8 cellular contexts compared by ENCODE assay signal in the genomic region with DNA sequence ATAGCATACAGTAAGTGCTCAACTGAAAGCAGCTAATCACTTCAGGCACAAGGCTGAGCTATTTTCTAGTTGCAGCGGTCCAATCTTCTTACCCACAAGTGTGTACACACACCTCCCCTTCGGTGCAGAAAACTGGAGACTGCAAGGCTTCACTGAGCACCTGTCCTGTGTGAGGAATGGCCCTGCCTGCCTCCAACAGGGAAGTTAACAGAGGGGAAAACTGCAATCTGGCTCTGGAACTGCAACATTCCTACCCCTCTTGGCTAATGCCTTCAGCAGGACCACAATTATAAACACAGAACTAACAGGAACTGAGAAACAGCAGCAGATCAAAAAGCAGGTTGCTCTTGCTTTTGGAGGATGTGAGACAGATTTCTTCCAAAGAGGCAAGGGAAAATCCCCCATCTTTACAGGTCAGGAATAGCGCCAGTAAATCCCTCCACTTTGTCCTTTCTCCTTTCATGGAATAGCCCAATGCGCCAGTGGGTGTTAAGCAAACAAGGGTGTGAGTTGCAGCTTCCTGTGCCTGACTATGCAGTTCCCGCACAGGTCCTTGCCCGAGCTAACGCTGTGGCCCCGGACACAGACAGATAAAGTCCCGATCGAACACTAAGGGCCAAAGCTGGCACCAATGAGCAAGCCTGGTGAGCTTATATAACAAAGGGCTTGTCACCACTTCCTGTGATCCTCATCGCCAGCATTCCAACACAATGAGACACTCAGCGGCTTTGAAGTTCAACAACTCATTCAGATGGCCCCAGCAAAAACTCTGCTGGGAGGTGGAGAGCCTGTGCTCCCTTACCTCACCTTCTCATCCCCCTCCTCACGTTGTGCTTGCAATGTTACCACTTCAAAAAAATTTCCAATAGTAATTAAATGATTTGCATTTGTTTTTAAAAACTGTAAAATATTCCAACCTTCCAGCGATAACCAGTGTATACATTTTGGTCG. TPM values are rescaled to one million over a fixed set of nuclear protein-coding genes. Genes with fewer than 3 reads are reported as not detected.
A peak's percentile ranks its signal among the peaks of the same experiment; 100 is the strongest.
DNase-seq lines count a peak whose midpoint lies in the region; ATAC-seq and TF ChIP-seq lines count a peak whose summit lies in the region.

No MANE protein-coding gene starts in this region.

- TF ChIP-seq POLR2A in HCT116 (IDR thresholded peaks at IDR 0.05; ENCODE audit: borderline replicate concordance, extremely low read depth, insufficient read depth, insufficient read length) = no peak

- H3K4me1 ChIP-seq in HCT116 (ENCODE audit: control insufficient read depth in 1 of 2, insufficient read depth in 2 of 2, low read length in 2 of 2) (peaks cover 42 to 78% of the 10 kb centered on the region in 2 experiments), MM.1S (ENCODE audit: low read length) (no peaks in the 10 kb centered on the region)

- H4K20me1 ChIP-seq in HCT116 (ENCODE audit: insufficient read depth) (no peaks in the 10 kb centered on the region; the same call in 1 of the 2 replicates), MM.1S (ENCODE audit: insufficient read depth, low read length) (no peaks in the 10 kb centered on the region)

- DNase-seq in AG04449 (ENCODE audit: low read depth, low spot score) (peak; percentile 67), HCT116 (ENCODE audit: low read depth, low spot score) (peak; percentile 93), fibroblast of the aortic adventitia (ENCODE audit: low read depth) (peak; percentile 93), mesenteric fat pad (ENCODE audit: low spot score) (no peak), MM.1S (no peak)
- no peak for DNase-seq in natural killer cell treated with Interleukin-12 subunit alpha and Interleukin-12 subunit beta and Interleukin-15 and Interleukin-18, amount 100 ng/mL, for 72 hours (ENCODE audit: low spot score)

- TF ChIP-seq CTCF in AG04449 (IDR thresholded peaks at IDR 0.05; ENCODE audit: insufficient read depth, low read length, missing control alignments) (no peak), HCT116 (IDR thresholded peaks at IDR 0.05 in 2 of 3, conservative IDR thresholded peaks at IDR 0.05 in 1 of 3; ENCODE audit: borderline replicate concordance in 1 of 3, insufficient read depth in 1 of 3, low read depth in 2 of 3, low read length in 2 of 3) (no peak), fibroblast of the aortic adventitia (IDR thresholded peaks at IDR 0.05; ENCODE audit: insufficient read depth, low read length) (no peak), MM.1S (IDR thresholded peaks at IDR 0.05; ENCODE audit: low read length) (no peak)

- TSS peak; percentile 87 for BruUV-seq in HCT116 (replicated peaks; lab: Mats Ljungman, UMichigan)

- H3K27me3 ChIP-seq in HCT116 (ENCODE audit: insufficient read depth, low read length) (no peaks in the 10 kb centered on the region), MM.1S (replicated peaks; ENCODE audit: insufficient read depth, low read length) (no peaks in the 10 kb centered on the region)

- no peak overlapping the region for H3K27ac Mint-ChIP-seq in natural killer cell treated with Interleukin-12 subunit alpha and Interleukin-12 subunit beta and Interleukin-15 and Interleukin-18, amount 100 ng/mL, for 72 hours

- H3K9me2 ChIP-seq in HCT116 (ENCODE audit: insufficient read depth) (no peaks in the 10 kb centered on the region), MM.1S (replicated peaks; ENCODE audit: insufficient read depth, low read length) (no peaks in the 10 kb centered on the region)

- peak; percentile 76 for ATAC-seq in HCT116
- ATAC-seq in SK-N-SH treated with all-trans-retinoic acid at 6 μM for 48 hours = peak; percentile 87
- ATAC-seq in natural killer cell treated with Interleukin-12 subunit alpha and Interleukin-12 subunit beta and Interleukin-15 and Interleukin-18, amount 100 ng/mL, for 72 hours = peak; percentile 58 to 59
- ATAC-seq in HG03565 (IDR thresholded peaks at IDR 0.05; ENCODE audit: unreplicated experiment) = no peak

- peaks cover 0 to 4% of the 10 kb centered on the region in 2 donors for H3K27me3 Mint-ChIP-seq in natural killer cell treated with Interleukin-12 subunit alpha and Interleukin-12 subunit beta and Interleukin-15 and Interleukin-18, amount 100 ng/mL, for 72 hours

- intact Hi-C loops in HCT116 (cut with micrococcal nuclease) = no loop called here

- H3K9me3 ChIP-seq in HCT116 (ENCODE audit: control insufficient read depth in 1 of 2, insufficient read depth in 1 of 2, low read depth in 1 of 2, low read length in 2 of 2) (no peaks in the 10 kb centered on the region), MM.1S (replicated peaks; ENCODE audit: insufficient read depth, low read length) (no peaks in the 10 kb centered on the region)

- H3F3A ChIP-seq in MM.1S (ENCODE audit: insufficient read depth, low read length) = no peaks in the 10 kb centered on the region

- H3K36me3 ChIP-seq in HCT116 (ENCODE audit: control insufficient read depth in 1 of 2, insufficient read depth in 2 of 2, low read length in 2 of 2) (no peaks in the 10 kb centered on the region; a peak in 1 of 4 replicates), MM.1S (replicated peaks; ENCODE audit: insufficient read depth, low read length) (no peaks in the 10 kb centered on the region)

- H3K79me2 ChIP-seq in HCT116 (ENCODE audit: insufficient read depth, low read length) = peaks cover 82% of the 10 kb centered on the region
- no peaks in the 10 kb centered on the region for H3K79me2 ChIP-seq in MM.1S (ENCODE audit: low read length)

- no peak overlapping the region for H2AFZ ChIP-seq in HCT116 (ENCODE audit: low read depth, low read length, poor library complexity, severe bottlenecking)
- no peak overlapping the region for H2AFZ ChIP-seq in MM.1S (ENCODE audit: low read length)

- RAD21 ChIA-PET in HCT116 (lab: Charles Lee; ENCODE audit: low non-redundant PET in 1 of 2, low total read pairs in 2 of 2, uncharacterized antibody in 2 of 2, unreplicated experiment in 2 of 2) = interaction anchor here (1.1 to 1.4 kb wide), 2 partner anchors 12 to 134 kb away, joined by 3 to 5 read pairs; no protein-coding TSS in a partner anchor

- peak; percentile 39; the same call in 1 of the 2 replicates for TF ChIP-seq RAD21 in HCT116 (IDR thresholded peaks at IDR 0.05; ENCODE audit: low read depth)

- POLR2A ChIA-PET in AG04449 (lab: Yijun Ruan, JAX) (interaction anchor here (0.5 to 1.9 kb wide), 7 partner anchors 11 to 82 kb away, joined by 3 to 7 read pairs (median 4); no protein-coding TSS in a partner anchor), HCT116 (lab: Charles Lee) (interaction anchor here (1.2 to 2.0 kb wide), 3 partner anchors 11 to 21 kb away, joined by 3 to 5 read pairs (median 3); a partner anchor contains a TSS)

- H3K9me3 Mint-ChIP-seq in natural killer cell treated with Interleukin-12 subunit alpha and Interleukin-12 subunit beta and Interleukin-15 and Interleukin-18, amount 100 ng/mL, for 72 hours = no peaks in the 10 kb centered on the region

- no peaks in the 10 kb centered on the region for H3K36me3 Mint-ChIP-seq in natural killer cell treated with Interleukin-12 subunit alpha and Interleukin-12 subunit beta and Interleukin-15 and Interleukin-18, amount 100 ng/mL, for 72 hours

- H3K4me3 ChIP-seq in AG04449 (ENCODE audit: low read depth, low read length) (peak overlapping the region; percentile 33), HCT116 (replicated peaks in 1 of 2; ENCODE audit: low read depth in 1 of 2, low read length in 2 of 2) (peak overlapping the region; percentile 4 to 44; a peak in 3 of 4 replicates), fibroblast of the aortic adventitia (ENCODE audit: low read depth, low read length) (peak overlapping the region; percentile 13), MM.1S (ENCODE audit: low read length) (no peak overlapping the region)

- H3K9ac ChIP-seq in HCT116 (ENCODE audit: low read length) (peak overlapping the region; percentile 57), MM.1S (ENCODE audit: low read length) (no peak overlapping the region)

- H3K4me1 Mint-ChIP-seq in natural killer cell treated with Interleukin-12 subunit alpha and Interleukin-12 subunit beta and Interleukin-15 and Interleukin-18, amount 100 ng/mL, for 72 hours (ENCODE audit: low read depth in 2 of 2) = peaks cover 7 to 14% of the 10 kb centered on the region in 2 donors

- CTCF ChIA-PET in AG04449 (lab: Yijun Ruan, JAX) (interaction anchor here (0.5 to 1.2 kb wide), 8 partner anchors 9 to 217 kb away, joined by 3 to 6 read pairs (median 4); no protein-coding TSS in a partner anchor), HCT116 (lab: Charles Lee) (no interaction called here)

- H3K4me2 ChIP-seq in HCT116 (ENCODE audit: low read length) (peak overlapping the region; percentile 79), MM.1S (ENCODE audit: low read depth, low read length) (no peak overlapping the region)

- H3K27ac ChIP-seq in HCT116 (ENCODE audit: low read depth, low read length) (peak overlapping the region; percentile 83), MM.1S (ENCODE audit: low read length) (no peak overlapping the region)

- peak overlapping the region; percentile 45 for H3K4me3 Mint-ChIP-seq in natural killer cell treated with Interleukin-12 subunit alpha and Interleukin-12 subunit beta and Interleukin-15 and Interleukin-18, amount 100 ng/mL, for 72 hours

TF ChIP-seq in HCT116, 20 proteins besides CTCF, POLR2A, EP300 and RAD21 (continues in another document):
- peak; percentile 70 for TF ChIP-seq CEBPB (IDR thresholded peaks at IDR 0.05; ENCODE audit: low read depth)
- no peak; the same call in 1 of the 2 replicates for TF ChIP-seq ELF1 (IDR thresholded peaks at IDR 0.05; ENCODE audit: borderline replicate concordance, low read depth)
- no peak for TF ChIP-seq ZFX (IDR thresholded peaks at IDR 0.05)
- TF ChIP-seq TCF7L2 (IDR thresholded peaks at IDR 0.05; ENCODE audit: borderline replicate concordance, extremely low read depth, insufficient read depth, insufficient read length) = peak; percentile 98
- no peak for TF ChIP-seq ZNF274 (IDR thresholded peaks at IDR 0.05; ENCODE audit: low read depth, low read length)
- peak; percentile 86 for TF ChIP-seq SIN3A (IDR thresholded peaks at IDR 0.05; ENCODE audit: low read depth)

TF ChIP-seq in SK-N-SH treated with all-trans-retinoic acid at 6 μM for 48 hours, 23 proteins besides CTCF, POLR2A, EP300 and RAD21 (continues in another document):
- TF ChIP-seq, protein P1, sequence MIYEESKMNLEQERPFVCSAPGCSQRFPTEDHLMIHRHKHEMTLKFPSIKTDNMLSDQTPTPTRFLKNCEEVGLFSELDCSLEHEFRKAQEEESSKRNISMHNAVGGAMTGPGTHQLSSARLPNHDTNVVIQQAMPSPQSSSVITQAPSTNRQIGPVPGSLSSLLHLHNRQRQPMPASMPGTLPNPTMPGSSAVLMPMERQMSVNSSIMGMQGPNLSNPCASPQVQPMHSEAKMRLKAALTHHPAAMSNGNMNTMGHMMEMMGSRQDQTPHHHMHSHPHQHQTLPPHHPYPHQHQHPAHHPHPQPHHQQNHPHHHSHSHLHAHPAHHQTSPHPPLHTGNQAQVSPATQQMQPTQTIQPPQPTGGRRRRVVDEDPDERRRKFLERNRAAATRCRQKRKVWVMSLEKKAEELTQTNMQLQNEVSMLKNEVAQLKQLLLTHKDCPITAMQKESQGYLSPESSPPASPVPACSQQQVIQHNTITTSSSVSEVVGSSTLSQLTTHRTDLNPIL (CRISPR knock-in tag; IDR thresholded peaks at IDR 0.05; ENCODE audit: low read depth) = 0 out of 2 replicates have a peak, but pooled peaks have one; percentile 25

RNA-seq across cellular contexts. Expression of a gene that starts 21.5 kb away (rescaled TPM):
- 28.7 TPM for total RNA-seq in HCT116 (2021; ENCODE audit: unreplicated experiment)
- 27.3 and 30.7 TPM in 2 replicates for polyA plus RNA-seq in HCT116 (2012)
- total RNA-seq in fibroblast of the aortic adventitia (ENCODE audit: low replicate concordance) = 4.5 and 26.5 TPM in 2 replicates
- 1 to 10 TPM in 1 of 2 donors, under 1 TPM in 1; 0.14 to 1.6 TPM for total RNA-seq in natural killer cell treated with Interleukin-12 subunit alpha and Interleukin-12 subunit beta and Interleukin-15 and Interleukin-18, amount 100 ng/mL, for 72 hours
- 19.3 TPM for total RNA-seq in mesenteric fat pad

Comparison
In these comparisons a context has a peak if more than half of its experiments do, and no peak if none do; other contexts are left out.
1. DNase-seq: peak in AG04449 (single experiment), HCT116 (single experiment) and fibroblast of the aortic adventitia (single experiment); none in natural killer cell treated with Interleukin-12 subunit alpha and Interleukin-12 subunit beta and Interleukin-15 and Interleukin-18, amount 100 ng/mL, for 72 hours (single experiment), mesenteric fat pad (single experiment) and MM.1S (single experiment).